1 cellular context compared by ENCODE assay signal in genomic region chr12:64678248-64678647, GRCh38.
TF ChIP-seq lines count a peak whose summit lies in the region.

No MANE protein-coding gene starts in this region.

TF ChIP-seq in HCT116, 20 proteins besides CTCF, POLR2A, EP300 and RAD21 (continued from another document):
- TF ChIP-seq ATF3 (IDR thresholded peaks at IDR 0.05) (no peak), TCF7L2 (IDR thresholded peaks at IDR 0.05; ENCODE audit: borderline replicate concordance, extremely low read depth, insufficient read depth, insufficient read length) (no peak), CBX3 (IDR thresholded peaks at IDR 0.05; ENCODE audit: low read depth) (no peak), FOSL1 (IDR thresholded peaks at IDR 0.05; ENCODE audit: low read depth) (no peak), MAX (IDR thresholded peaks at IDR 0.05) (no peak)
